8 cellular contexts compared by ENCODE assay signal in the genomic region with DNA sequence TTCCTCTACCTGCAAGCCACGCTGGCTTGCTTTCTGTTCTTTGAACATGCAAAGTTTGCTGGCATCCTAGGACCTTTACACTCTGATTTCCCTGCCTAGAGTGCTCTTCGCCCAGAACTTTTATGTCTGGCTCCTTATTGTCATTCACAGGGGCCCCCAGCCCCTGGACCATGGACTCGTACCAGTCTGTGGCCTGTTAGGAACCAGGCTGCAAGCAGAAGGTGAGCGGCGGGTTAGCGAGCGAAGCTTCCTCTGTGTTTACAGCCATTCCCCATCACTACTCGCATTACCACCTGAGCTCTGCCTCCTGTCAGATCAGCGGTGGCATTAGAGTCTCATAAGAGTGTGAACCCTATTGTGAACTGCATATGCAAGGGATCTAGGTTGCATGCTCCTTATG.
"Had no signal": no experiment of that assay in that cellular context is flagged by ENCODE, and none has a peak within 500 bp of the region (broad histone marks: within the 10 kb centered on the region; RNA-seq: fewer than 3 reads in every experiment).

No MANE protein-coding gene starts in this region.

- ATAC-seq: GM23338, HCT116 had no signal

- H3K4me1 ChIP-seq: HAP-1 had no signal

- H3K36me3 ChIP-seq: HAP-1 had no signal

- H3K4me3 ChIP-seq: GM23248, GM23338, HAP-1 had no signal

- H2AFZ ChIP-seq: GM23248, GM23338 had no signal

- H3K9me3 ChIP-seq: HAP-1 had no signal

- H3K9ac ChIP-seq: GM23248 had no signal

- FAIRE-seq: H54 had no signal

- H3K27ac ChIP-seq: GM23248 had no signal

- DNase-seq: GM23248, GOT3, H7, H9 had no signal

- H3K4me2 ChIP-seq: GM23338 had no signal
